ENCODE assay signal across 2 cellular contexts in genomic region chr19:56142087-56142787, GRCh38.
TF ChIP-seq lines count a peak whose summit lies in the region.

No MANE protein-coding gene starts in this region.

TF ChIP-seq in H1, 55 proteins besides CTCF, POLR2A, EP300 and RAD21:
- TF ChIP-seq EZH2 (IDR thresholded peaks at IDR 0.05; ENCODE audit: low read depth, low read length, severe bottlenecking) = no peak
- no peak for TF ChIP-seq BRCA1 (IDR thresholded peaks at IDR 0.05; ENCODE audit: low read depth, low read length)
- no peak for TF ChIP-seq SAP30 (IDR thresholded peaks at IDR 0.05; ENCODE audit: insufficient read depth, insufficient replicate concordance, low read length)
- no peak for TF ChIP-seq ASH2L (IDR thresholded peaks at IDR 0.05; ENCODE audit: low read length)
- no peak for TF ChIP-seq HDAC2 (IDR thresholded peaks at IDR 0.05; ENCODE audit: borderline replicate concordance in 1 of 2, low read depth in 2 of 2, low read length in 2 of 2)
- no peak for TF ChIP-seq CHD1 (IDR thresholded peaks at IDR 0.05; ENCODE audit: low read depth, low read length)
- TF ChIP-seq RBBP5 (IDR thresholded peaks at IDR 0.05; ENCODE audit: borderline replicate concordance, low read depth, low read length) = no peak
- no peak for TF ChIP-seq RNF2 (IDR thresholded peaks at IDR 0.05; ENCODE audit: borderline replicate concordance, low read depth, low read length, missing control alignments, poor library complexity, severe bottlenecking)
- TF ChIP-seq CTBP2 (IDR thresholded peaks at IDR 0.05; ENCODE audit: borderline replicate concordance, insufficient read depth, insufficient read length, low read length) = no peak
- TF ChIP-seq SUZ12 (IDR thresholded peaks at IDR 0.05; ENCODE audit: low read length) = no peak
- no peak for TF ChIP-seq CHD2 (IDR thresholded peaks at IDR 0.05; ENCODE audit: low read length)

TF ChIP-seq in HEK293T, 16 proteins besides CTCF, POLR2A, EP300 and RAD21:
- TF ChIP-seq NFRKB (IDR thresholded peaks at IDR 0.05) = no peak
- TF ChIP-seq CTBP1 (IDR thresholded peaks at IDR 0.05; ENCODE audit: borderline replicate concordance) = no peak
- no peak for TF ChIP-seq TARDBP (IDR thresholded peaks at IDR 0.05)
- TF ChIP-seq FOXK2 (IDR thresholded peaks at IDR 0.05) = no peak
- TF ChIP-seq FOXM1 (IDR thresholded peaks at IDR 0.05; ENCODE audit: borderline replicate concordance) = no peak
- no peak for TF ChIP-seq ELF4 (IDR thresholded peaks at IDR 0.05)
- TF ChIP-seq BHLHE40 (IDR thresholded peaks at IDR 0.05; ENCODE audit: borderline replicate concordance) = no peak
- TF ChIP-seq FOXA1 (IDR thresholded peaks at IDR 0.05) = no peak
- no peak for TF ChIP-seq L3MBTL2 (conservative IDR thresholded peaks at IDR 0.05)
- no peak for TF ChIP-seq SUZ12 (IDR thresholded peaks at IDR 0.05)
- TF ChIP-seq LEF1 (IDR thresholded peaks at IDR 0.05; ENCODE audit: borderline replicate concordance) = no peak
- no peak for TF ChIP-seq PKNOX1 (IDR thresholded peaks at IDR 0.05)
- TF ChIP-seq ZNF384 (IDR thresholded peaks at IDR 0.05) = no peak
